Comparison of ENCODE assay signal across 1 cellular context in the genomic region with DNA sequence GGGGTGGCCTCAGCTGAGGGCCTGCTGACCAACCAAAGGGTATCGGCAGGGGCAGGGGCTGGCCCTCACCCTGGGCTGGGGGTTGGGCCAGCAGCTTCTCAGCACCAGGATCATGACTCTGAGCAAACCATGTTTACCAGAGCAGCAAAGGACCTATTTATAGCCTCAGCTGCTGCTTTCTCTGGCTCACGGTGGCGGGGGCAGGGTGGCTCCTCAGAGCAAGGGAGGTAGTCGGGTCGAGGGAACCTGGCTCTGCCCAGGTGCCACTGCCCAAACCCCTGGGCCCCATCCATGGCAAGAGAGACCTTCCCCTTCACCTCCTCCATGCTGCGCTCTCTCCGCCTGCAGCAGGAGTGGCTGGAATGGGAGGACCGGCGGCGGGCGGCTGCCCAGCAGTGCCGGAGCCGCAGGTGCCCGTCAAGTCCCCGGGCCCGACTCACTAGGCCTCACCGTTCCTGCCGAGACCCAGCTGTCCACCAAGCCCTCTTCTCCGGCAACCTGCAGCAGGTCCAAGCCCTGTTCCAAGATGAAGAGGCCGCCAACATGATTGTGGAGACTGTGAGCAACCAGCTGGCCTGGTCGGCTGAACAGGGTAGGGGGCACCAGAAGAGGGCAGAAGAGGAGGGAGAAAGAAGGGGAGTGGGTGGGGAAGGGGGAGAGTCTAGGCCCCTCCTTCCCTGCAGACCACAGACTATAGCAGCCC.
TF ChIP-seq lines count a peak whose summit lies in the region.

A gene with protein sequence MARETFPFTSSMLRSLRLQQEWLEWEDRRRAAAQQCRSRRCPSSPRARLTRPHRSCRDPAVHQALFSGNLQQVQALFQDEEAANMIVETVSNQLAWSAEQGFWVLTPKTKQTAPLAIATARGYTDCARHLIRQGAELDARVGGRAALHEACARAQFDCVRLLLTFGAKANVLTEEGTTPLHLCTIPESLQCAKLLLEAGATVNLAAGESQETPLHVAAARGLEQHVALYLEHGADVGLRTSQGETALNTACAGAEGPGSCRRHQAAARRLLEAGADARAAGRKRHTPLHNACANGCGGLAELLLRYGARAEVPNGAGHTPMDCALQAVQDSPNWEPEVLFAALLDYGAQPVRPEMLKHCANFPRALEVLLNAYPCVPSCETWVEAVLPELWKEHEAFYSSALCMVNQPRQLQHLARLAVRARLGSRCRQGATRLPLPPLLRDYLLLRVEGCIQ (plus strand): TSS at position 206 of the 703 bp plus-strand sequence. CDS start 86 bp downstream, at position 292.

TF ChIP-seq in HepG2, 621 proteins besides CTCF, POLR2A, EP300 and RAD21 (continued from another document and continues in another):
- TF ChIP-seq, protein P1, sequence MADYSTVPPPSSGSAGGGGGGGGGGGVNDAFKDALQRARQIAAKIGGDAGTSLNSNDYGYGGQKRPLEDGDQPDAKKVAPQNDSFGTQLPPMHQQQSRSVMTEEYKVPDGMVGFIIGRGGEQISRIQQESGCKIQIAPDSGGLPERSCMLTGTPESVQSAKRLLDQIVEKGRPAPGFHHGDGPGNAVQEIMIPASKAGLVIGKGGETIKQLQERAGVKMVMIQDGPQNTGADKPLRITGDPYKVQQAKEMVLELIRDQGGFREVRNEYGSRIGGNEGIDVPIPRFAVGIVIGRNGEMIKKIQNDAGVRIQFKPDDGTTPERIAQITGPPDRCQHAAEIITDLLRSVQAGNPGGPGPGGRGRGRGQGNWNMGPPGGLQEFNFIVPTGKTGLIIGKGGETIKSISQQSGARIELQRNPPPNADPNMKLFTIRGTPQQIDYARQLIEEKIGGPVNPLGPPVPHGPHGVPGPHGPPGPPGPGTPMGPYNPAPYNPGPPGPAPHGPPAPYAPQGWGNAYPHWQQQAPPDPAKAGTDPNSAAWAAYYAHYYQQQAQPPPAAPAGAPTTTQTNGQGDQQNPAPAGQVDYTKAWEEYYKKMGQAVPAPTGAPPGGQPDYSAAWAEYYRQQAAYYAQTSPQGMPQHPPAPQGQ (CRISPR knock-in tag; IDR thresholded peaks at IDR 0.05; ENCODE audit: borderline replicate concordance): no peak
- TF ChIP-seq ATM (IDR thresholded peaks at IDR 0.05; ENCODE audit: borderline replicate concordance): no peak
- peak; percentile 50; the same call in 1 of the 2 replicates for TF ChIP-seq ZNF788 (CRISPR knock-in tag; IDR thresholded peaks at IDR 0.05; ENCODE audit: borderline replicate concordance)
- TF ChIP-seq YEATS2 (CRISPR knock-in tag; IDR thresholded peaks at IDR 0.05; ENCODE audit: borderline replicate concordance): peak; percentile 38; the same call in 1 of the 2 replicates
- TF ChIP-seq ZNF780A (CRISPR knock-in tag; IDR thresholded peaks at IDR 0.05): no peak
- no peak for TF ChIP-seq ZNF230 (CRISPR knock-in tag; IDR thresholded peaks at IDR 0.05)
- no peak for TF ChIP-seq STAT5B (CRISPR knock-in tag; IDR thresholded peaks at IDR 0.05)
- TF ChIP-seq ASH2L (IDR thresholded peaks at IDR 0.05; ENCODE audit: insufficient read length, low read depth, low read length): no peak
- TF ChIP-seq, protein P2, sequence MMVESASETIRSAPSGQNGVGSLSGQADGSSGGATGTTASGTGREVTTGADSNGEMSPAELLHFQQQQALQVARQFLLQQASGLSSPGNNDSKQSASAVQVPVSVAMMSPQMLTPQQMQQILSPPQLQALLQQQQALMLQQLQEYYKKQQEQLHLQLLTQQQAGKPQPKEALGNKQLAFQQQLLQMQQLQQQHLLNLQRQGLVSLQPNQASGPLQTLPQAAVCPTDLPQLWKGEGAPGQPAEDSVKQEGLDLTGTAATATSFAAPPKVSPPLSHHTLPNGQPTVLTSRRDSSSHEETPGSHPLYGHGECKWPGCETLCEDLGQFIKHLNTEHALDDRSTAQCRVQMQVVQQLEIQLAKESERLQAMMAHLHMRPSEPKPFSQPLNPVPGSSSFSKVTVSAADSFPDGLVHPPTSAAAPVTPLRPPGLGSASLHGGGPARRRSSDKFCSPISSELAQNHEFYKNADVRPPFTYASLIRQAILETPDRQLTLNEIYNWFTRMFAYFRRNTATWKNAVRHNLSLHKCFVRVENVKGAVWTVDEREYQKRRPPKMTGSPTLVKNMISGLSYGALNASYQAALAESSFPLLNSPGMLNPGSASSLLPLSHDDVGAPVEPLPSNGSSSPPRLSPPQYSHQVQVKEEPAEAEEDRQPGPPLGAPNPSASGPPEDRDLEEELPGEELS (CRISPR knock-in tag; IDR thresholded peaks at IDR 0.05): peak; percentile 48; the same call in 1 of the 2 replicates
- no peak for TF ChIP-seq ZNF235 (CRISPR knock-in tag; IDR thresholded peaks at IDR 0.05; ENCODE audit: borderline replicate concordance)
- TF ChIP-seq FOXC1 (CRISPR knock-in tag; IDR thresholded peaks at IDR 0.05; ENCODE audit: borderline replicate concordance): peak; percentile 66; the same call in 1 of the 2 replicates
- TF ChIP-seq CBX1 (IDR thresholded peaks at IDR 0.05; ENCODE audit: low read depth): no peak
- no peak for TF ChIP-seq ETV6 (CRISPR knock-in tag; conservative IDR thresholded peaks at IDR 0.05)
- TF ChIP-seq, protein P3, sequence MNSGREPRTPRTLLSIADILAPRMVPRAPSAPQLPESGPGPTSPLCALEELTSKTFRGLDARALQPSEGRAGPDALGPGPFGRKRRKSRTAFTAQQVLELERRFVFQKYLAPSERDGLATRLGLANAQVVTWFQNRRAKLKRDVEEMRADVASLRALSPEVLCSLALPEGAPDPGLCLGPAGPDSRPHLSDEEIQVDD (CRISPR knock-in tag; IDR thresholded peaks at IDR 0.05; ENCODE audit: borderline replicate concordance): no peak
- TF ChIP-seq ZNF629 (CRISPR knock-in tag; conservative IDR thresholded peaks at IDR 0.05): no peak
- no peak for TF ChIP-seq KLF11 (CRISPR knock-in tag; IDR thresholded peaks at IDR 0.05)
- TF ChIP-seq ZNF891 (CRISPR knock-in tag; IDR thresholded peaks at IDR 0.05): peak; percentile 76
- TF ChIP-seq SMAD3 (CRISPR knock-in tag; IDR thresholded peaks at IDR 0.05): 0 out of 2 replicates have a peak, but pooled peaks have one; percentile 19
- no peak for TF ChIP-seq ZBTB1 (CRISPR knock-in tag; IDR thresholded peaks at IDR 0.05; ENCODE audit: borderline replicate concordance)
- TF ChIP-seq, protein P4, sequence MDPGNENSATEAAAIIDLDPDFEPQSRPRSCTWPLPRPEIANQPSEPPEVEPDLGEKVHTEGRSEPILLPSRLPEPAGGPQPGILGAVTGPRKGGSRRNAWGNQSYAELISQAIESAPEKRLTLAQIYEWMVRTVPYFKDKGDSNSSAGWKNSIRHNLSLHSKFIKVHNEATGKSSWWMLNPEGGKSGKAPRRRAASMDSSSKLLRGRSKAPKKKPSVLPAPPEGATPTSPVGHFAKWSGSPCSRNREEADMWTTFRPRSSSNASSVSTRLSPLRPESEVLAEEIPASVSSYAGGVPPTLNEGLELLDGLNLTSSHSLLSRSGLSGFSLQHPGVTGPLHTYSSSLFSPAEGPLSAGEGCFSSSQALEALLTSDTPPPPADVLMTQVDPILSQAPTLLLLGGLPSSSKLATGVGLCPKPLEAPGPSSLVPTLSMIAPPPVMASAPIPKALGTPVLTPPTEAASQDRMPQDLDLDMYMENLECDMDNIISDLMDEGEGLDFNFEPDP (CRISPR knock-in tag; conservative IDR thresholded peaks at IDR 0.05): no peak
- no peak for TF ChIP-seq ZSCAN22 (CRISPR knock-in tag; IDR thresholded peaks at IDR 0.05)
- no peak for TF ChIP-seq LCORL (IDR thresholded peaks at IDR 0.05)
- 0 out of 2 replicates have a peak, but pooled peaks have one; percentile 55 for TF ChIP-seq LCORL (CRISPR knock-in tag; IDR thresholded peaks at IDR 0.05)
- no peak for TF ChIP-seq ZNF124 (CRISPR knock-in tag; IDR thresholded peaks at IDR 0.05)
- no peak for TF ChIP-seq PTBP1 (IDR thresholded peaks at IDR 0.05; ENCODE audit: low read depth, low read length, poor library complexity, severe bottlenecking)
- TF ChIP-seq ZFY (CRISPR knock-in tag; IDR thresholded peaks at IDR 0.05): peak; percentile 57; the same call in 1 of the 2 replicates
- TF ChIP-seq SRSF4 (IDR thresholded peaks at IDR 0.05; ENCODE audit: low read depth, low read length, poor library complexity, severe bottlenecking): no peak
- TF ChIP-seq, protein P5, sequence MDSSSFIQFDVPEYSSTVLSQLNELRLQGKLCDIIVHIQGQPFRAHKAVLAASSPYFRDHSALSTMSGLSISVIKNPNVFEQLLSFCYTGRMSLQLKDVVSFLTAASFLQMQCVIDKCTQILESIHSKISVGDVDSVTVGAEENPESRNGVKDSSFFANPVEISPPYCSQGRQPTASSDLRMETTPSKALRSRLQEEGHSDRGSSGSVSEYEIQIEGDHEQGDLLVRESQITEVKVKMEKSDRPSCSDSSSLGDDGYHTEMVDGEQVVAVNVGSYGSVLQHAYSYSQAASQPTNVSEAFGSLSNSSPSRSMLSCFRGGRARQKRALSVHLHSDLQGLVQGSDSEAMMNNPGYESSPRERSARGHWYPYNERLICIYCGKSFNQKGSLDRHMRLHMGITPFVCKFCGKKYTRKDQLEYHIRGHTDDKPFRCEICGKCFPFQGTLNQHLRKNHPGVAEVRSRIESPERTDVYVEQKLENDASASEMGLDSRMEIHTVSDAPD (CRISPR knock-in tag; IDR thresholded peaks at IDR 0.05): no peak
- TF ChIP-seq HMG20B (CRISPR knock-in tag; conservative IDR thresholded peaks at IDR 0.05): no peak
- no peak for TF ChIP-seq ISL2 (CRISPR knock-in tag; IDR thresholded peaks at IDR 0.05)
- TF ChIP-seq, protein P6, sequence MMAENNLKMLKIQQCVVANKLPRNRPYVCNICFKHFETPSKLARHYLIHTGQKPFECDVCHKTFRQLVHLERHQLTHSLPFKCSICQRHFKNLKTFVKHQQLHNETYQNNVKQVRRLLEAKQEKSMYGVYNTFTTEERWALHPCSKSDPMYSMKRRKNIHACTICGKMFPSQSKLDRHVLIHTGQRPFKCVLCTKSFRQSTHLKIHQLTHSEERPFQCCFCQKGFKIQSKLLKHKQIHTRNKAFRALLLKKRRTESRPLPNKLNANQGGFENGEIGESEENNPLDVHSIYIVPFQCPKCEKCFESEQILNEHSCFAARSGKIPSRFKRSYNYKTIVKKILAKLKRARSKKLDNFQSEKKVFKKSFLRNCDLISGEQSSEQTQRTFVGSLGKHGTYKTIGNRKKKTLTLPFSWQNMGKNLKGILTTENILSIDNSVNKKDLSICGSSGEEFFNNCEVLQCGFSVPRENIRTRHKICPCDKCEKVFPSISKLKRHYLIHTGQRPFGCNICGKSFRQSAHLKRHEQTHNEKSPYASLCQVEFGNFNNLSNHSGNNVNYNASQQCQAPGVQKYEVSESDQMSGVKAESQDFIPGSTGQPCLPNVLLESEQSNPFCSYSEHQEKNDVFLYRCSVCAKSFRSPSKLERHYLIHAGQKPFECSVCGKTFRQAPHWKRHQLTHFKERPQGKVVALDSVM (CRISPR knock-in tag; IDR thresholded peaks at IDR 0.05): no peak
- no peak for TF ChIP-seq ZNF12 (CRISPR knock-in tag; IDR thresholded peaks at IDR 0.05)
- no peak; the same call in 1 of the 2 replicates for TF ChIP-seq SMAD1 (CRISPR knock-in tag; IDR thresholded peaks at IDR 0.05; ENCODE audit: borderline replicate concordance, low read depth)
- peak; percentile 23; the same call in 1 of the 2 replicates for TF ChIP-seq SMAD9 (CRISPR knock-in tag; IDR thresholded peaks at IDR 0.05)
- no peak; the same call in 1 of the 2 replicates for TF ChIP-seq ZNF768 (CRISPR knock-in tag; IDR thresholded peaks at IDR 0.05)
- TF ChIP-seq U2AF2 (IDR thresholded peaks at IDR 0.05; ENCODE audit: low read depth, low read length): no peak
- TF ChIP-seq MIXL1 (CRISPR knock-in tag; IDR thresholded peaks at IDR 0.05): no peak
- TF ChIP-seq FIP1L1 (IDR thresholded peaks at IDR 0.05; ENCODE audit: borderline replicate concordance, insufficient read depth, low read depth, low read length): no peak
- TF ChIP-seq, protein P7, sequence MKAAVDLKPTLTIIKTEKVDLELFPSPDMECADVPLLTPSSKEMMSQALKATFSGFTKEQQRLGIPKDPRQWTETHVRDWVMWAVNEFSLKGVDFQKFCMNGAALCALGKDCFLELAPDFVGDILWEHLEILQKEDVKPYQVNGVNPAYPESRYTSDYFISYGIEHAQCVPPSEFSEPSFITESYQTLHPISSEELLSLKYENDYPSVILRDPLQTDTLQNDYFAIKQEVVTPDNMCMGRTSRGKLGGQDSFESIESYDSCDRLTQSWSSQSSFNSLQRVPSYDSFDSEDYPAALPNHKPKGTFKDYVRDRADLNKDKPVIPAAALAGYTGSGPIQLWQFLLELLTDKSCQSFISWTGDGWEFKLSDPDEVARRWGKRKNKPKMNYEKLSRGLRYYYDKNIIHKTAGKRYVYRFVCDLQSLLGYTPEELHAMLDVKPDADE (CRISPR knock-in tag; IDR thresholded peaks at IDR 0.05): no peak
- TF ChIP-seq ZNF383 (CRISPR knock-in tag; IDR thresholded peaks at IDR 0.05; ENCODE audit: borderline replicate concordance): no peak
- no peak for TF ChIP-seq PAF1 (CRISPR knock-in tag; IDR thresholded peaks at IDR 0.05)
- TF ChIP-seq JARID2 (CRISPR knock-in tag; IDR thresholded peaks at IDR 0.05; ENCODE audit: insufficient replicate concordance): no peak
- TF ChIP-seq YEATS4 (CRISPR knock-in tag; IDR thresholded peaks at IDR 0.05; ENCODE audit: borderline replicate concordance): no peak
- no peak for TF ChIP-seq ZNF441 (CRISPR knock-in tag; IDR thresholded peaks at IDR 0.05; ENCODE audit: borderline replicate concordance)
- no peak for TF ChIP-seq MAZ (IDR thresholded peaks at IDR 0.05; ENCODE audit: borderline replicate concordance, low read depth, low read length)
- TF ChIP-seq MAZ (CRISPR knock-in tag; IDR thresholded peaks at IDR 0.05; ENCODE audit: low read depth): peak; percentile 79
- no peak for TF ChIP-seq ZFP62 (CRISPR knock-in tag; IDR thresholded peaks at IDR 0.05)
- 0 out of 2 replicates have a peak, but pooled peaks have one; percentile 6 for TF ChIP-seq RARA (CRISPR knock-in tag; IDR thresholded peaks at IDR 0.05)
- TF ChIP-seq RBAK (CRISPR knock-in tag; IDR thresholded peaks at IDR 0.05): no peak
- TF ChIP-seq ZNF672 (CRISPR knock-in tag; IDR thresholded peaks at IDR 0.05): no peak
- TF ChIP-seq HNRNPL (IDR thresholded peaks at IDR 0.05; ENCODE audit: low read depth, low read length): 0 out of 2 replicates have a peak, but pooled peaks have one; percentile 72
- no peak for TF ChIP-seq NONO (IDR thresholded peaks at IDR 0.05)
- no peak; the same call in 1 of the 2 replicates for TF ChIP-seq NONO (CRISPR knock-in tag; conservative IDR thresholded peaks at IDR 0.05)
